In the genomic region with DNA sequence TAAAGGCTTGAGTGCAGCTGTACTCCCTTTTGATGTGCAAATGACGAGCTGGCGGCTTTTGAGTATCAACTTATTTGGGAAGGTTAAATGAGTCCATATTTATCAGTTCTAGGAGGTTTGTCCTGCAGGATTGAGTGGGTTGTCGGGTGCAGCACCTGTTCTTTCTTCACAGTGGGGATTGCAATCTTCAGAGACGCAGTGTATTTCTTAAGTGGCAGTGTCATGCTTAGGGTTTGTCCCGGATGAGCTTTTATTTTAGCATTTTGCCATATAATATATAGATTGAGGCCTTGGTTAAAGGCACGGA, we compare ENCODE assay signal across 8 cellular contexts. TPM values are rescaled to one million over a fixed set of nuclear protein-coding genes. Genes with fewer than 3 reads are reported as not detected.
A peak's percentile ranks its signal among the peaks of the same experiment; 100 is the strongest.
DNase-seq lines count a peak whose midpoint lies in the region; ATAC-seq and TF ChIP-seq lines count a peak whose summit lies in the region.

No MANE protein-coding gene starts in this region.

- peak overlapping the region; percentile 79 for H3K4me3 ChIP-seq in AG04450 (ENCODE audit: low read depth, low read length)
- H3K4me3 ChIP-seq in IMR-90 (ENCODE audit: insufficient read depth, low read depth, low read length) = peak overlapping the region; percentile 95
- H3K4me3 ChIP-seq in muscle layer of colon (ENCODE audit: low read depth in 1 of 2, low read length in 2 of 2) = peak overlapping the region; percentile 79 to 89

- in situ Hi-C loops in IMR-90 (cut with MboI; ENCODE audit: low sequenced_read_pairs) = loop anchor here (5.0 kb wide), 1 partner anchor 246 kb away; no protein-coding TSS in a partner anchor
- in situ Hi-C loops in ACHN (cut with HindIII; ENCODE audit: low pct_ligation_motif_present, low pct_unique_long_range_greater_than_20kb, low sequenced_read_pairs) = no loop called here

- H2BK20ac ChIP-seq in IMR-90 (ENCODE audit: low read depth, low read length) = no peak overlapping the region

- POLR2A ChIA-PET in AG04450 (lab: Yijun Ruan, JAX) = interaction anchor here (0.5 to 2.5 kb wide), 3 partner anchors 114 to 244 kb away, joined by 3 to 20 read pairs (median 3); no protein-coding TSS in a partner anchor
- POLR2A ChIA-PET in IMR-90 (lab: Charles Lee; ENCODE audit: unreplicated experiment) = interaction anchor here (0.5 kb wide), 1 partner anchor 426 kb away, joined by 13 read pairs; no protein-coding TSS in a partner anchor

- WGBS in IMR-90 (ENCODE audit: extremely low coverage in 2 of 2, insufficient read length in 1 of 2), 2 experiments = 0% methylated on average over 1 of the region's 6 CpGs; no CpG with 5 or more reads in 1 of the 2 experiments

- H3K4ac ChIP-seq in IMR-90 (ENCODE audit: low read depth, low read length) = peak overlapping the region; percentile 41; the same call in 1 of the 2 replicates

- H3K27me3 ChIP-seq in AG04450 (ENCODE audit: control insufficient read depth, insufficient read depth, low read length) = no peaks in the 10 kb centered on the region
- H3K27me3 ChIP-seq in IMR-90 (ENCODE audit: control insufficient read depth, insufficient read depth, low read length) = no peaks in the 10 kb centered on the region
- H3K27me3 ChIP-seq in muscle layer of colon (ENCODE audit: control insufficient read depth in 1 of 2, insufficient read depth in 2 of 2, low read length in 2 of 2) = no peaks in the 10 kb centered on the region

- H3K9me3 ChIP-seq in AG04450 (ENCODE audit: control insufficient read depth, insufficient read depth, low read length) (no peaks in the 10 kb centered on the region; the same call in 1 of the 2 replicates), IMR-90 (ENCODE audit: control insufficient read depth, insufficient read depth, low read length) (no peaks in the 10 kb centered on the region), muscle layer of colon (ENCODE audit: low read length) (no peaks in the 10 kb centered on the region)

- intact Hi-C loops in IMR-90 (cut with micrococcal nuclease) = loop anchor here (2.0 to 5.0 kb wide), 5 partner anchors 51 to 426 kb away; partner anchors contain the start of genes FNTB and MAX

- H2BK15ac ChIP-seq in IMR-90 (ENCODE audit: low read depth, low read length) = no peak overlapping the region

- H3K14ac ChIP-seq in IMR-90 (replicated peaks; ENCODE audit: low read depth, low read length) = peak overlapping the region; percentile 86

- DNase-seq in AG04450 (ENCODE audit: low read depth, low spot score) = no peak
- no peak for DNase-seq in IMR-90
- DNase-seq in caudate nucleus (lab: John Stamatoyannopoulos, UW) = peak in 3 of 61 donors; percentile 8 to 34 (median 33)
- DNase-seq in NCI-H1417 treated with DMSO at 0.1 percent for 48 hours (lab: John Stamatoyannopoulos, UW) = no peak
- no peak for DNase-seq in NCI-H2227 treated with DMSO at 0.1 percent for 48 hours (lab: John Stamatoyannopoulos, UW)
- DNase-seq in ACHN = no peak

- H2AFZ ChIP-seq in IMR-90 (replicated peaks; ENCODE audit: low read length, poor library complexity) = peak overlapping the region; percentile 98

- peak overlapping the region; percentile 79 for H3K4me2 ChIP-seq in IMR-90 (ENCODE audit: low read depth, low read length)

- TF ChIP-seq CTCF in AG04450 (IDR thresholded peaks at IDR 0.05; ENCODE audit: low read depth, low read length) (no peak), IMR-90 (conservative IDR thresholded peaks at IDR 0.05; ENCODE audit: low read depth, low read length) (no peak)

- no peaks in the 10 kb centered on the region for H3K36me3 ChIP-seq in IMR-90 (ENCODE audit: control insufficient read depth, insufficient read depth, low read length)
- H3K36me3 ChIP-seq in muscle layer of colon (ENCODE audit: insufficient read depth, low read length) = no peaks in the 10 kb centered on the region

- BruUV-seq in IMR-90 (replicated peaks; lab: Mats Ljungman, UMichigan) = no TSS peak

- no peaks in the 10 kb centered on the region for H3K9me1 ChIP-seq in IMR-90 (ENCODE audit: insufficient read depth, low read length)

- peak overlapping the region; percentile 93 for H3K23ac ChIP-seq in IMR-90 (ENCODE audit: low read depth, low read length)

- peaks cover 5 to 15% of the 10 kb centered on the region in 2 experiments; a peak in 2 of 4 replicates for H3K79me1 ChIP-seq in IMR-90 (ENCODE audit: low read depth in 1 of 2, low read length in 2 of 2)

- CTCF ChIA-PET in AG04450 (lab: Charles Lee) (interaction anchor here (0.6 to 7.6 kb wide), 8 partner anchors 178 to 546 kb away, joined by 3 to 359 read pairs (median 40); no protein-coding TSS in a partner anchor), IMR-90 (lab: Yijun Ruan, JAX) (interaction anchor here (0.6 to 4.7 kb wide), 4 partner anchors 243 to 545 kb away, joined by 3 to 67 read pairs (median 4); no protein-coding TSS in a partner anchor)

- H3K27ac ChIP-seq in AG04450 (ENCODE audit: low read depth, low read length) (no peak overlapping the region), IMR-90 (ENCODE audit: insufficient read depth, low read length) (peak overlapping the region; percentile 85), caudate nucleus (ENCODE audit: low read depth, low read length) (peak overlapping the region; percentile 79), muscle layer of colon (ENCODE audit: low read depth, low read length) (peak overlapping the region; percentile 82)

- H2BK120ac ChIP-seq in IMR-90 (ENCODE audit: low read depth, low read length) = peak overlapping the region; percentile 42; the same call in 1 of the 2 replicates

- dilution Hi-C loops in IMR-90 (cut with HindIII; ENCODE audit: low sequenced_read_pairs, unreplicated experiment) = no loop called here

- no peak overlapping the region for H3K56ac ChIP-seq in IMR-90 (ENCODE audit: extremely low read depth, insufficient read depth, low read length)

- no peak overlapping the region for H4K5ac ChIP-seq in IMR-90 (ENCODE audit: low read depth, low read length)

- H4K8ac ChIP-seq in IMR-90 (ENCODE audit: low read depth in 2 of 2, low read length in 2 of 2) = peak overlapping the region in 1 of 2 experiments; percentile 23; a peak in 1 of 4 replicates

- peak overlapping the region; percentile 91 for H2AK9ac ChIP-seq in IMR-90 (replicated peaks; ENCODE audit: low read depth, low read length, poor library complexity)

- TF ChIP-seq RAD21 in IMR-90 (IDR thresholded peaks at IDR 0.05; ENCODE audit: low read length) = no peak

- ATAC-seq in IMR-90 (ENCODE audit: low read depth) (no peak), HG02885 (IDR thresholded peaks at IDR 0.05; ENCODE audit: poor library complexity, unreplicated experiment) (no peak)

- no peak overlapping the region for H2BK5ac ChIP-seq in IMR-90 (ENCODE audit: low read depth, low read length, poor library complexity, severe bottlenecking)

- no peak overlapping the region for H3K18ac ChIP-seq in IMR-90 (ENCODE audit: low read depth, low read length)

- H3K4me1 ChIP-seq in IMR-90 (ENCODE audit: control insufficient read depth, insufficient read depth, low read length) (no peaks in the 10 kb centered on the region), muscle layer of colon (ENCODE audit: insufficient read depth, low read length) (peaks cover 15% of the 10 kb centered on the region)

- peak overlapping the region; percentile 77 for H3K9ac ChIP-seq in IMR-90 (ENCODE audit: low read depth, low read length)
- H3K9ac ChIP-seq in muscle layer of colon (ENCODE audit: low read length) = peak overlapping the region; percentile 44

- no peak overlapping the region for H2AK5ac ChIP-seq in IMR-90 (ENCODE audit: low read depth, low read length)

- no peaks in the 10 kb centered on the region for H4K20me1 ChIP-seq in IMR-90 (ENCODE audit: insufficient read depth, low read length)

- no peak overlapping the region for H4K91ac ChIP-seq in IMR-90 (ENCODE audit: insufficient read depth, low read depth, low read length)

- no peak for TF ChIP-seq POLR2A in IMR-90 (IDR thresholded peaks at IDR 0.05; ENCODE audit: low read depth, low read length)

TF ChIP-seq in IMR-90, 13 proteins besides CTCF, POLR2A, EP300 and RAD21 (continues in another document):
- TF ChIP-seq USF2 (IDR thresholded peaks at IDR 0.05; ENCODE audit: low read depth, low read length) = no peak
- TF ChIP-seq MXI1 (IDR thresholded peaks at IDR 0.05; ENCODE audit: borderline replicate concordance, low read depth, low read length) = no peak
- TF ChIP-seq SMC3 (IDR thresholded peaks at IDR 0.05; ENCODE audit: low read depth, low read length) = no peak
- no peak for TF ChIP-seq RCOR1 (IDR thresholded peaks at IDR 0.05; ENCODE audit: insufficient replicate concordance, low read length)
- no peak for TF ChIP-seq CHD1 (IDR thresholded peaks at IDR 0.05; ENCODE audit: low read depth, low read length)
- no peak for TF ChIP-seq MAFK (IDR thresholded peaks at IDR 0.05; ENCODE audit: low read depth, low read length)
- TF ChIP-seq BHLHE40 (IDR thresholded peaks at IDR 0.05; ENCODE audit: low read depth, low read length) = no peak
- TF ChIP-seq CEBPB (IDR thresholded peaks at IDR 0.05; ENCODE audit: low read depth, low read length) = no peak
- no peak for TF ChIP-seq MAZ (IDR thresholded peaks at IDR 0.05; ENCODE audit: borderline replicate concordance, low read depth, low read length)
- TF ChIP-seq ELK1 (IDR thresholded peaks at IDR 0.05; ENCODE audit: borderline replicate concordance, low read depth, low read length) = no peak
- no peak for TF ChIP-seq NFE2L2 (IDR thresholded peaks at IDR 0.05; ENCODE audit: low read depth, low read length)
- no peak for TF ChIP-seq RFX5 (IDR thresholded peaks at IDR 0.05; ENCODE audit: low read depth, low read length)

RNA-seq across cellular contexts. Expression of gene FUT8, which starts 1.2 kb away (rescaled TPM):
- polyA plus RNA-seq in AG04450 (2011; rRNA removed) = 42.0 and 45.1 TPM in 2 replicates
- 34.6 and 46.2 TPM in 2 replicates for polyA minus RNA-seq in AG04450 (2011; rRNA and poly(A)+ RNA removed)
- 60.0 and 72.9 TPM in 2 replicates for total RNA-seq in IMR-90 (2012; rRNA removed)
- polyA plus RNA-seq in IMR-90 (2012; rRNA removed) = 13.3 and 15.6 TPM in 2 replicates
- polyA plus RNA-seq in IMR-90 (2012; cell fraction: cytosol; rRNA removed) = 5.8 and 8.9 TPM in 2 replicates
- polyA plus RNA-seq in IMR-90 (2012; cell fraction: nucleus; rRNA removed; ENCODE audit: low replicate concordance) = 1.1 and 9.9 TPM in 2 replicates
